ENCODE assay signal across 8 cellular contexts in genomic region chr4:103934178-103934789, GRCh38.
DNase-seq lines count a peak whose midpoint lies in the region; ATAC-seq, FAIRE-seq and TF ChIP-seq lines count a peak whose summit lies in the region.

No MANE protein-coding gene starts in this region.

- H3K4me3 ChIP-seq in GM12878, result no peak overlapping the region

- peak; percentile 0 for DNase-seq in DMS 273 treated with DMSO at 0.1 percent for 48 hours (lab: John Stamatoyannopoulos, UW)
- DNase-seq in NCI-H2227 (lab: John Stamatoyannopoulos, UW; ENCODE audit: unreplicated experiment), result peak; percentile 31
- DNase-seq in GM12878 (ENCODE audit: low read depth, low spot score), result no peak
- DNase-seq in left lobe of liver (ENCODE audit: low spot score), result no peak
- DNase-seq in UCSD-AML1 (lab: John Stamatoyannopoulos, UW; ENCODE audit: unreplicated experiment), result no peak
- no peak for DNase-seq in NCI-H187 treated with DMSO at 0.1 percent for 48 hours (lab: John Stamatoyannopoulos, UW)

- ATAC-seq in GM18909 (IDR thresholded peaks at IDR 0.05; ENCODE audit: poor library complexity, unreplicated experiment) (peak; percentile 86), HG03095 (IDR thresholded peaks at IDR 0.05; ENCODE audit: unreplicated experiment) (peak; percentile 76), GM12878 (peak; percentile 84), left lobe of liver (peak; percentile 87)

- SMC1A ChIA-PET in GM12878 (lab: Charles Lee; ENCODE audit: uncharacterized antibody, unreplicated experiment), result no interaction called here

- WGBS in GM12878 (ENCODE audit: insufficient coverage, insufficient replicate concordance, low lambda C conversion rate, missing lambda C conversion rate), result 0% methylated on average over 2 of the region's 2 CpGs

- intact Hi-C loops in GM12878 (cut with micrococcal nuclease; ENCODE audit: unreplicated experiment), result loop anchor here (5.0 to 10.0 kb wide), 4 partner anchors 132 to 887 kb away; no protein-coding TSS in a partner anchor

- POLR2A ChIA-PET in GM12878 (lab: Charles Lee), result no interaction called here

- H2AFZ ChIP-seq in GM12878 (ENCODE audit: control insufficient read depth, low read depth, low read length), result no peak overlapping the region

- H3K79me2 ChIP-seq in GM12878 (ENCODE audit: control insufficient read depth, insufficient read depth, low read length), result no peaks in the 10 kb centered on the region

- RAD21 ChIA-PET in GM12878 (lab: Charles Lee; ENCODE audit: unreplicated experiment), result interaction anchor here (1.2 kb wide), 1 partner anchor 20 kb away, joined by 3 read pairs; no protein-coding TSS in a partner anchor

- TF ChIP-seq CTCF in GM12878 (IDR thresholded peaks at IDR 0.05 in 2 of 3, conservative IDR thresholded peaks at IDR 0.05 in 1 of 3; ENCODE audit: control insufficient read depth in 2 of 3, extremely low read depth in 1 of 3, insufficient read depth in 1 of 3, low read depth in 3 of 3, low read length in 3 of 3), result peak; percentile 47 to 71 (median 65); a peak in 5 of 6 replicates

- H3K36me3 ChIP-seq in GM12878 (ENCODE audit: control insufficient read depth in 2 of 2, insufficient read depth in 2 of 2, low read length in 1 of 2), result no peaks in the 10 kb centered on the region

- no peaks in the 10 kb centered on the region for H3K9me3 ChIP-seq in GM12878 (replicated peaks; ENCODE audit: control insufficient read depth, insufficient read depth, low read length)

- FAIRE-seq in GM12878 (lab: Jason Lieb, UNC), result peak; percentile 94

- no peak for TF ChIP-seq EP300 in GM12878 (IDR thresholded peaks at IDR 0.05; ENCODE audit: borderline replicate concordance in 1 of 2, control insufficient read depth in 1 of 2, low read depth in 2 of 2, low read length in 2 of 2)

- H3K27ac ChIP-seq in GM12878 (ENCODE audit: control insufficient read depth, insufficient read depth), result no peak overlapping the region

- BruUV-seq in GM12878 (replicated peaks; lab: Mats Ljungman, UMichigan), result no TSS peak

- no peak overlapping the region for H3K9ac ChIP-seq in GM12878 (ENCODE audit: control insufficient read depth, insufficient read depth, low read length)

- no peaks in the 10 kb centered on the region for H3K4me1 ChIP-seq in GM12878 (ENCODE audit: control insufficient read depth, insufficient read depth, low read length)

- peak; percentile 61 for TF ChIP-seq RAD21 in GM12878 (IDR thresholded peaks at IDR 0.05; ENCODE audit: insufficient read depth, low read depth, low read length)

- in situ Hi-C loops in GM12878 (cut with MboI), result loop anchor here (10.0 kb wide), 1 partner anchor 729 kb away; no protein-coding TSS in a partner anchor

- CTCF ChIA-PET in GM12878 (lab: Yijun Ruan, JAX), result interaction anchor here (1.0 to 1.6 kb wide), 6 partner anchors 11 to 20 kb away, joined by 3 to 6 read pairs (median 4); no protein-coding TSS in a partner anchor

- H4K20me1 ChIP-seq in GM12878 (ENCODE audit: control insufficient read depth, insufficient read depth), result no peaks in the 10 kb centered on the region

- TF ChIP-seq POLR2A in GM12878 (IDR thresholded peaks at IDR 0.05; ENCODE audit: low read depth, low read length), result no peak

- no peak overlapping the region for H3K4me2 ChIP-seq in GM12878 (ENCODE audit: control insufficient read depth, insufficient read depth)

- no peaks in the 10 kb centered on the region for H3K27me3 ChIP-seq in GM12878 (replicated peaks in 1 of 2; ENCODE audit: control insufficient read depth in 2 of 2, insufficient read depth in 2 of 2, low read length in 1 of 2)

TF ChIP-seq in GM12878, 131 proteins besides CTCF, POLR2A, EP300 and RAD21:
- TF ChIP-seq JUNB (IDR thresholded peaks at IDR 0.05) (no peak), SMC3 (IDR thresholded peaks at IDR 0.05; ENCODE audit: borderline replicate concordance, low read length) (peak; percentile 38; the same call in 1 of the 2 replicates)

Comparison
In these comparisons a context has a peak if more than half of its experiments do, and no peak if none do; other contexts are left out.
1. DNase-seq: peak in DMS 273 treated with DMSO at 0.1 percent for 48 hours (single experiment) and NCI-H2227 (single experiment); none in GM12878 (single experiment), left lobe of liver (single experiment), UCSD-AML1 (single experiment) and NCI-H187 treated with DMSO at 0.1 percent for 48 hours (single experiment).
2. Peak in every context shown above with its lines, with median percentiles within 50 percentile points of each other: ATAC-seq.